In genomic region chr11:12979928-12980689, GRCh38 we compare ENCODE assay signal across 1 cellular context.
TF ChIP-seq lines count a peak whose summit lies in the region.

No MANE protein-coding gene starts in this region.

TF ChIP-seq in SK-N-SH treated with all-trans-retinoic acid at 6 μM for 48 hours, 23 proteins besides CTCF, POLR2A, EP300 and RAD21 (continued from another document):
- TF ChIP-seq PPARA (CRISPR knock-in tag; IDR thresholded peaks at IDR 0.05; ENCODE audit: borderline replicate concordance), result no peak
TF ChIP-seq in SK-N-SH treated with all-trans-retinoic acid at 6 μM for 48 hours: peak in this region for 0.
